ENCODE assay signal across 9 cellular contexts in genomic region chr7:136405931-136406777, GRCh38.
DNase-seq lines count a peak whose midpoint lies in the region; ATAC-seq, FAIRE-seq and TF ChIP-seq lines count a peak whose summit lies in the region.
"Had no signal": no experiment of that assay in that cellular context is flagged by ENCODE, and none has a peak within 500 bp of the region (broad histone marks: within the 10 kb centered on the region; RNA-seq: fewer than 3 reads in every experiment).

No MANE protein-coding gene starts in this region.

- H3K27me3 ChIP-seq in H7 (ENCODE audit: control insufficient read depth, insufficient read depth, low read length) (peaks cover 6% of the 10 kb centered on the region), Peyer's patch (no peaks in the 10 kb centered on the region), left lung (peaks cover 0 to 4% of the 10 kb centered on the region in 2 donors)
- H3K27me3 ChIP-seq: SJSA1 had no signal

- H3K4me1 ChIP-seq in A549 (no peaks in the 10 kb centered on the region), Peyer's patch (no peaks in the 10 kb centered on the region), left lung (no peaks in the 10 kb centered on the region)
- H3K4me1 ChIP-seq: SJSA1 had no signal

- no peaks in the 10 kb centered on the region for H3K9me3 ChIP-seq in A549
- no peaks in the 10 kb centered on the region for H3K9me3 ChIP-seq in Peyer's patch
- no peaks in the 10 kb centered on the region for H3K9me3 ChIP-seq in left lung
- H3K9me3 ChIP-seq: SJSA1 had no signal

- H3K27ac ChIP-seq in A549 (no peak overlapping the region), Peyer's patch (no peak overlapping the region), coronary artery (no peak overlapping the region), left lung (no peak overlapping the region)
- H3K27ac ChIP-seq: SJSA1 had no signal

- DNase-seq in A549 (ENCODE audit: low read depth in 1 of 2, low spot score in 1 of 2) = peak; percentile 22 to 53
- DNase-seq in GM04504 (ENCODE audit: low read depth) = peak; percentile 28
- peak; percentile 31 for DNase-seq in H7
- DNase-seq in KBM-7 = peak; percentile 63
- no peak for DNase-seq in Peyer's patch
- DNase-seq in coronary artery (ENCODE audit: low spot score) = no peak
- DNase-seq in left lung = no peak
- DNase-seq in stromal cell of bone marrow (ENCODE audit: low read depth) = peak; percentile 31

- POLR2A ChIA-PET in A549 (lab: Yijun Ruan, JAX) = no interaction called here

- TF ChIP-seq POLR2A in A549 (IDR thresholded peaks at IDR 0.05; ENCODE audit: low read length) (no peak), Peyer's patch (IDR thresholded peaks at IDR 0.05) (no peak)

- ATAC-seq in A549 (peak; percentile 93 to 94), left lung (peak; percentile 83)

- intact Hi-C loops in left lung (cut with DNase I) = no loop called here

- no peak for FAIRE-seq in A549 (lab: Jason Lieb, UNC)

- TF ChIP-seq CTCF in A549 (IDR thresholded peaks at IDR 0.05) (peak; percentile 62), Peyer's patch (IDR thresholded peaks at IDR 0.05) (peak in 5 of 6 experiments; percentile 32 to 59 (median 34)), coronary artery (IDR thresholded peaks at IDR 0.05) (peak; percentile 56), left lung (IDR thresholded peaks at IDR 0.05) (peak; percentile 52 to 55)

- CTCF ChIA-PET in A549 (lab: Yijun Ruan, JAX) = interaction anchor here (0.6 to 2.1 kb wide), 15 partner anchors 8 to 1767 kb away, joined by 3 to 17 read pairs (median 3); no protein-coding TSS in a partner anchor

- WGBS in A549 (ENCODE audit: missing lambda C conversion rate) = 22% methylated on average over 17 of the region's 17 CpGs

- H3K4me3 ChIP-seq in A549 (no peak overlapping the region), H7 (ENCODE audit: insufficient read depth, low read depth, low read length) (peak overlapping the region; percentile 5; the same call in 1 of the 2 replicates), Peyer's patch (no peak overlapping the region), coronary artery (no peak overlapping the region), left lung (no peak overlapping the region)
- H3K4me3 ChIP-seq: SJSA1 had no signal

- H3K4me2 ChIP-seq in A549 = peak overlapping the region; percentile 45; the same call in 2 of the 3 replicates

- TF ChIP-seq RAD21 in A549 (conservative IDR thresholded peaks at IDR 0.05 in 1 of 2, IDR thresholded peaks at IDR 0.05 in 1 of 2) = peak; percentile 34 to 47; a peak in 4 of 5 replicates

- no peak for TF ChIP-seq EP300 in A549 (IDR thresholded peaks at IDR 0.05)

- H3K36me3 ChIP-seq in H7 (replicated peaks; ENCODE audit: control insufficient read depth, insufficient read depth, low read length) (no peaks in the 10 kb centered on the region), Peyer's patch (no peaks in the 10 kb centered on the region), left lung (no peaks in the 10 kb centered on the region)
- H3K36me3 ChIP-seq: SJSA1 had no signal

- in situ Hi-C loops in KBM-7 (cut with MboI; ENCODE audit: low pct_unique_long_range_greater_than_20kb, low sequenced_read_pairs) = no loop called here

TF ChIP-seq in A549, 52 proteins besides CTCF, POLR2A, EP300 and RAD21:
- TF ChIP-seq ATOH8 (CRISPR knock-in tag; IDR thresholded peaks at IDR 0.05; ENCODE audit: low read depth) (no peak), KDM1A (IDR thresholded peaks at IDR 0.05; ENCODE audit: low read depth) (no peak), SMC3 (IDR thresholded peaks at IDR 0.05) (peak; percentile 64), HOXB5 (CRISPR knock-in tag; IDR thresholded peaks at IDR 0.05) (no peak), HOXA7 (CRISPR knock-in tag; IDR thresholded peaks at IDR 0.05) (no peak), NPAS2 (CRISPR knock-in tag; IDR thresholded peaks at IDR 0.05; ENCODE audit: borderline replicate concordance) (no peak)

Comparison
In these comparisons a context has a peak if more than half of its experiments do, and no peak if none do; other contexts are left out.
1. DNase-seq: peak in A549 (2 of 2), GM04504 (single experiment), H7 (single experiment), KBM-7 (single experiment) and stromal cell of bone marrow (single experiment); none in Peyer's patch (0 of 3), coronary artery (single experiment) and left lung (0 of 2).
2. Peak in every context shown above with its lines, with median percentiles within 50 percentile points of each other: CTCF ChIP-seq.